ENCODE assay signal across 17 cellular contexts in genomic region chr3:23455775-23456174, GRCh38.
DNase-seq lines count a peak whose midpoint lies in the region; ATAC-seq and TF ChIP-seq lines count a peak whose summit lies in the region.
"Had no signal": no experiment of that assay in that cellular context is flagged by ENCODE, and none has a peak within 500 bp of the region (broad histone marks: within the 10 kb centered on the region; RNA-seq: fewer than 3 reads in every experiment).

No MANE protein-coding gene starts in this region.

- no peak overlapping the region for H2AFZ ChIP-seq in IMR-90 (replicated peaks; ENCODE audit: low read length, poor library complexity)

- DNase-seq in AG04450 (ENCODE audit: low read depth, low spot score) (peak; percentile 39), IMR-90 (peak; percentile 88), astrocyte of the spinal cord (ENCODE audit: low read depth, low spot score) (peak; percentile 63), right cardiac atrium (no peak), transverse colon (no peak), superior temporal gyrus (ENCODE audit: extremely low spot score) (no peak)
- DNase-seq: activated CD8-positive, alpha-beta memory T cell treated with anti-CD3 and anti-CD28 coated beads for 24 hours; activated effector memory CD4-positive, alpha-beta T cell treated with Interleukin-2 at 50 U/mL for 16 hours; hypothalamus; mesendoderm; NCI-H1436 treated with DMSO at 0.1 percent for 48 hours; NCI-H524 treated with DMSO at 0.1 percent for 48 hours; SHP77; spleen had no signal

- no peak overlapping the region for H2BK20ac ChIP-seq in IMR-90 (ENCODE audit: low read depth, low read length)

- H3K23ac ChIP-seq in IMR-90 (ENCODE audit: low read depth, low read length): no peak overlapping the region

- CTCF ChIA-PET in AG04450 (lab: Charles Lee): no interaction called here
- CTCF ChIA-PET in IMR-90 (lab: Yijun Ruan, JAX): interaction anchor here (0.6 kb wide), 1 partner anchor 32 kb away, joined by 7 read pairs; no protein-coding TSS in a partner anchor

- dilution Hi-C loops in IMR-90 (cut with HindIII; ENCODE audit: low sequenced_read_pairs, unreplicated experiment): no loop called here

- no peak overlapping the region for H2BK120ac ChIP-seq in IMR-90 (ENCODE audit: low read depth, low read length)

- no peak overlapping the region for H2AK9ac ChIP-seq in IMR-90 (replicated peaks; ENCODE audit: low read depth, low read length, poor library complexity)

- no peak overlapping the region for H2BK15ac ChIP-seq in IMR-90 (ENCODE audit: low read depth, low read length)

- peaks cover 2 to 5% of the 10 kb centered on the region in 2 experiments; a peak in 1 of 4 replicates for H3K79me1 ChIP-seq in IMR-90 (ENCODE audit: low read depth in 1 of 2, low read length in 2 of 2)

- H3K9me3 ChIP-seq in AG04450 (ENCODE audit: control insufficient read depth, insufficient read depth, low read length): no peaks in the 10 kb centered on the region
- H3K9me3 ChIP-seq in IMR-90 (ENCODE audit: control insufficient read depth, insufficient read depth, low read length): no peaks in the 10 kb centered on the region
- no peaks in the 10 kb centered on the region for H3K9me3 ChIP-seq in right cardiac atrium (ENCODE audit: control insufficient read depth, low read length)
- no peaks in the 10 kb centered on the region for H3K9me3 ChIP-seq in transverse colon
- H3K9me3 ChIP-seq: neutrophil, spleen had no signal

- no peak overlapping the region for H3K56ac ChIP-seq in IMR-90 (ENCODE audit: extremely low read depth, insufficient read depth, low read length)

- H3K36me3 ChIP-seq in IMR-90 (ENCODE audit: control insufficient read depth, insufficient read depth, low read length): no peaks in the 10 kb centered on the region
- no peaks in the 10 kb centered on the region for H3K36me3 ChIP-seq in transverse colon
- H3K36me3 ChIP-seq: neutrophil had no signal

- H3K4me2 ChIP-seq in IMR-90 (ENCODE audit: low read depth, low read length): no peak overlapping the region

- ATAC-seq in IMR-90 (ENCODE audit: low read depth) (peak; percentile 63), right cardiac atrium (peak; percentile 58 to 61), GM21447 (IDR thresholded peaks at IDR 0.05; ENCODE audit: unreplicated experiment) (no peak), HG02623 (IDR thresholded peaks at IDR 0.05; ENCODE audit: unreplicated experiment) (no peak)

- H3K14ac ChIP-seq in IMR-90 (replicated peaks; ENCODE audit: low read depth, low read length): no peak overlapping the region

- H4K20me1 ChIP-seq in IMR-90 (ENCODE audit: insufficient read depth, low read length): no peaks in the 10 kb centered on the region; the same call in 1 of the 2 replicates

- intact Hi-C loops in IMR-90 (cut with micrococcal nuclease) (no loop called here), right cardiac atrium (cut with DNase I) (loop anchor here in 1 of 4 donors (10.0 kb wide), 1 partner anchor 221 kb away; no protein-coding TSS in a partner anchor), transverse colon (cut with DNase I; ENCODE audit: low total_unique reads) (no loop called here)

- no peak overlapping the region for H3K9ac ChIP-seq in IMR-90 (ENCODE audit: low read depth, low read length)

- H3K4me1 ChIP-seq in IMR-90 (ENCODE audit: control insufficient read depth, insufficient read depth, low read length) (peaks cover 4% of the 10 kb centered on the region), right cardiac atrium (ENCODE audit: control insufficient read depth, insufficient read depth, low read length) (no peaks in the 10 kb centered on the region), transverse colon (peaks cover 0 to 13% (median 2%) of the 10 kb centered on the region in 4 donors)

- no TSS peak for BruUV-seq in IMR-90 (replicated peaks; lab: Mats Ljungman, UMichigan)

- POLR2A ChIA-PET in AG04450 (lab: Yijun Ruan, JAX) (no interaction called here), IMR-90 (lab: Charles Lee; ENCODE audit: unreplicated experiment) (no interaction called here)

- TF ChIP-seq POLR2A in IMR-90 (IDR thresholded peaks at IDR 0.05; ENCODE audit: low read depth, low read length): no peak
- no peak for TF ChIP-seq POLR2A in transverse colon (IDR thresholded peaks at IDR 0.05)

- no peak overlapping the region for H2AK5ac ChIP-seq in IMR-90 (ENCODE audit: low read depth, low read length)

- H2BK5ac ChIP-seq in IMR-90 (ENCODE audit: low read depth, low read length, poor library complexity, severe bottlenecking): no peak overlapping the region

- TF ChIP-seq EP300 in transverse colon (IDR thresholded peaks at IDR 0.05; ENCODE audit: low read depth): no peak

- no peak overlapping the region for H4K5ac ChIP-seq in IMR-90 (ENCODE audit: low read depth, low read length)

- H3K9me1 ChIP-seq in IMR-90 (ENCODE audit: insufficient read depth, low read length): no peaks in the 10 kb centered on the region

- no peak overlapping the region for H4K8ac ChIP-seq in IMR-90 (ENCODE audit: low read depth in 2 of 2, low read length in 2 of 2)

- H4K91ac ChIP-seq in IMR-90 (ENCODE audit: insufficient read depth, low read depth, low read length): no peak overlapping the region

- H3K27ac ChIP-seq in AG04450 (ENCODE audit: low read depth, low read length) (peak overlapping the region; percentile 22), IMR-90 (ENCODE audit: insufficient read depth, low read length) (peak overlapping the region; percentile 20; the same call in 1 of the 2 replicates), right cardiac atrium (ENCODE audit: low read length) (no peak overlapping the region), transverse colon (no peak overlapping the region)
- H3K27ac ChIP-seq: neutrophil, spleen had no signal

- TF ChIP-seq RAD21 in IMR-90 (IDR thresholded peaks at IDR 0.05; ENCODE audit: low read length): no peak

- no peak overlapping the region for H3K4ac ChIP-seq in IMR-90 (ENCODE audit: low read depth, low read length)

- in situ Hi-C loops in IMR-90 (cut with MboI; ENCODE audit: low sequenced_read_pairs) (no loop called here), astrocyte of the spinal cord (cut with HindIII; ENCODE audit: low sequenced_read_pairs) (no loop called here), transverse colon (cut with MboI; ENCODE audit: low pct_ligation_motif_present in 1 of 4, low pct_unique_long_range_greater_than_20kb in 1 of 4, low sequenced_read_pairs in 3 of 4) (no loop called here)

- H3K18ac ChIP-seq in IMR-90 (ENCODE audit: low read depth, low read length): no peak overlapping the region

- WGBS in IMR-90 (ENCODE audit: extremely low coverage in 2 of 2, insufficient read length in 1 of 2), 2 experiments: no CpG with 5 or more reads among the region's 2 CpGs
- whole genome bisulfite sequencing in right cardiac atrium: 65% methylated on average over 2 of the region's 2 CpGs
- WGBS in transverse colon (ENCODE audit: low coverage in 1 of 2), 2 donors: 58 to 62% methylated on average over 2 of the region's 2 CpGs

- no peak for TF ChIP-seq CTCF in AG04450 (IDR thresholded peaks at IDR 0.05; ENCODE audit: low read depth, low read length)
- no peak for TF ChIP-seq CTCF in IMR-90 (conservative IDR thresholded peaks at IDR 0.05; ENCODE audit: low read depth, low read length)
- no peak for TF ChIP-seq CTCF in astrocyte of the spinal cord (IDR thresholded peaks at IDR 0.05; ENCODE audit: low read depth, low read length)
- no peak for TF ChIP-seq CTCF in transverse colon (IDR thresholded peaks at IDR 0.05)

- H3K4me3 ChIP-seq in AG04450 (ENCODE audit: low read depth, low read length) (no peak overlapping the region), IMR-90 (ENCODE audit: insufficient read depth, low read depth, low read length) (no peak overlapping the region), astrocyte of the spinal cord (ENCODE audit: low read depth, low read length) (no peak overlapping the region), right cardiac atrium (ENCODE audit: low read length) (no peak overlapping the region), transverse colon (no peak overlapping the region)
- H3K4me3 ChIP-seq: spleen had no signal

- H3K27me3 ChIP-seq in AG04450 (ENCODE audit: control insufficient read depth, insufficient read depth, low read length): no peaks in the 10 kb centered on the region
- no peaks in the 10 kb centered on the region for H3K27me3 ChIP-seq in IMR-90 (ENCODE audit: control insufficient read depth, insufficient read depth, low read length)
- H3K27me3 ChIP-seq in right cardiac atrium (ENCODE audit: control insufficient read depth, insufficient read depth): no peaks in the 10 kb centered on the region
- H3K27me3 ChIP-seq in transverse colon: no peaks in the 10 kb centered on the region
- H3K27me3 ChIP-seq: neutrophil, spleen had no signal

TF ChIP-seq in IMR-90, 13 proteins besides CTCF, POLR2A, EP300 and RAD21:
- no peak for TF ChIP-seq SMC3 (IDR thresholded peaks at IDR 0.05; ENCODE audit: low read depth, low read length)
- TF ChIP-seq FOS (IDR thresholded peaks at IDR 0.05; ENCODE audit: low read depth, low read length): peak; percentile 41
- TF ChIP-seq CEBPB (IDR thresholded peaks at IDR 0.05; ENCODE audit: low read depth, low read length): peak; percentile 87

Comparison
In these comparisons a context has a peak if more than half of its experiments do, and no peak if none do; other contexts are left out.
1. DNase-seq: peak in AG04450 (single experiment), IMR-90 (single experiment) and astrocyte of the spinal cord (single experiment); none in right cardiac atrium (0 of 3), transverse colon (single experiment) and superior temporal gyrus (single experiment).
2. H3K27ac ChIP-seq: peak in AG04450 (single experiment) and IMR-90 (single experiment); none in right cardiac atrium (single experiment) and transverse colon (0 of 4).
3. ATAC-seq: peak in IMR-90 (single experiment) and right cardiac atrium (2 of 2); none in GM21447 (single experiment) and HG02623 (single experiment).